ENCODE assay signal across 29 cellular contexts in the genomic region with DNA sequence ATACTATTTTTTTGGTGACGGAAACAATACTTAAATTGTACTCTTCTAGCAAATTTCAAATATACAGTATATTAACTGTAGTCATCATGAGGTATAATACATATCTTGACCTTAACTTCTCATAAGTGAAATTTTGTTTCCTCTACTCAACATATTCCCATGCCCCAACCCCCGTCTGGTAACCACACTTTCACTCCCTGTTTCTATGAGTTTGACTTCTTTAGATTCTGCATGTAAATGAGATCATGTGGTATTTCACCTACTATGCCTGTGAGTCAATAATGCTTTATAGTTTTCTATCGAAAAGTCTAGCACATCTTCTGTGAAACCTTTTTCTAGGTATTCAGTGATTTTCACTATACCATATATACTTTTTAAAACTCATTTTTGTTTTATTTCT.
DNase-seq lines count a peak whose midpoint lies in the region; ATAC-seq, FAIRE-seq and TF ChIP-seq lines count a peak whose summit lies in the region.
"Had no signal": no experiment of that assay in that cellular context is flagged by ENCODE, and none has a peak within 500 bp of the region (broad histone marks: within the 10 kb centered on the region; RNA-seq: fewer than 3 reads in every experiment).

No MANE protein-coding gene starts in this region.

- H3K4me1 ChIP-seq in left lung = no peaks in the 10 kb centered on the region
- H3K4me1 ChIP-seq: esophagus muscularis mucosa, upper lobe of left lung had no signal

- no peak for TF ChIP-seq CTCF in left lung (IDR thresholded peaks at IDR 0.05)

- no peak for DNase-seq in GM18507 (ENCODE audit: extremely low spot score, insufficient read length, low read depth)
- DNase-seq in stimulated activated CD8-positive, alpha-beta memory T cell treated with anti-CD3 and anti-CD28 coated beads, Interleukin-4, amount 100 ng/mL, for 48 hours = no peak
- no peak for DNase-seq in NCI-H1436 (lab: John Stamatoyannopoulos, UW)
- DNase-seq in kidney glomerular epithelial cell (lab: John Stamatoyannopoulos, UW) = no peak
- DNase-seq in left lung = no peak
- DNase-seq: activated B cell treated with CpG ODN at 0.5 μM for 24 hours; activated CD4-positive, alpha-beta T cell treated with anti-CD3 and anti-CD28 coated beads, Interleukin-2, amount 50 U/mL, for 4 hours; foreskin melanocyte; MG63; naive thymus-derived CD8-positive, alpha-beta T cell; NCI-H1417 treated with DMSO at 0.1 percent for 48 hours; NCI-H2107; NCI-H446; NCI-H82; SHP77; small intestine; stimulated activated CD4-positive, alpha-beta T cell treated with anti-CD3 and anti-CD28 coated beads, Interleukin-2, amount 100 ng/mL, for 24 hours; substantia nigra; upper lobe of left lung had no signal

- FAIRE-seq in GM18507 (lab: Jason Lieb, UNC) = peak; percentile 33
- FAIRE-seq: G401.6, small intestine had no signal

- no peak overlapping the region for H3K4me3 ChIP-seq in left lung
- H3K4me3 ChIP-seq: coronary artery, esophagus muscularis mucosa, MG63, upper lobe of left lung had no signal

- no peak overlapping the region for H3K27ac ChIP-seq in left lung
- H3K27ac ChIP-seq: coronary artery, esophagus muscularis mucosa, upper lobe of left lung had no signal

- no peaks in the 10 kb centered on the region for H3K9me3 ChIP-seq in left lung
- H3K9me3 ChIP-seq: esophagus muscularis mucosa, MG63, upper lobe of left lung had no signal

- intact Hi-C loops in left lung (cut with DNase I) = no loop called here

- ATAC-seq in GM19452 (IDR thresholded peaks at IDR 0.05; ENCODE audit: unreplicated experiment) (peak; percentile 67), HG02763 (IDR thresholded peaks at IDR 0.05; ENCODE audit: unreplicated experiment) (peak; percentile 53), HG03432 (IDR thresholded peaks at IDR 0.05; ENCODE audit: unreplicated experiment) (peak; percentile 76), left lung (no peak)
- ATAC-seq: activated T-helper 17 cell treated with anti-CD3 and anti-CD28 coated beads, Interleukin-2, amount 50 U/mL, for 72 hours; HCT116; left lobe of liver; naive thymus-derived CD8-positive, alpha-beta T cell; stimulated activated effector memory CD8-positive, alpha-beta T cell treated with anti-CD3 and anti-CD28 coated beads, Interleukin-12 subunit alpha, Interleukin-12 subunit beta, amount 100 ng/mL, for 72 hours had no signal

- H3K27me3 ChIP-seq in left lung = no peaks in the 10 kb centered on the region
- H3K27me3 ChIP-seq: esophagus muscularis mucosa, MG63, upper lobe of left lung had no signal

- H3K36me3 ChIP-seq in left lung = no peaks in the 10 kb centered on the region
- H3K36me3 ChIP-seq: esophagus muscularis mucosa, MG63, upper lobe of left lung had no signal
